In genomic region chr4:158002203-158002602, GRCh38 we compare ENCODE assay signal across 20 cellular contexts.
"Had no signal": no experiment of that assay in that cellular context is flagged by ENCODE, and none has a peak within 500 bp of the region (broad histone marks: within the 10 kb centered on the region; RNA-seq: fewer than 3 reads in every experiment).

No MANE protein-coding gene starts in this region.

- ATAC-seq: activated CD4-positive, CD25-positive, alpha-beta regulatory T cell treated with anti-CD3 and anti-CD28 coated beads, Interleukin-2, amount 50 U/mL, for 24 hours; activated naive CD8-positive, alpha-beta T cell treated with anti-CD3 and anti-CD28 coated beads, Interleukin-2, amount 50 U/mL, for 24 hours; activated T-helper 17 cell treated with anti-CD3 and anti-CD28 coated beads, Interleukin-2, amount 50 U/mL, for 72 hours; gastroesophageal sphincter; left colon; natural killer cell had no signal

- H3K36me3 Mint-ChIP-seq: natural killer cell had no signal

- H3K4me3 Mint-ChIP-seq: activated naive CD8-positive, alpha-beta T cell treated with anti-CD3 and anti-CD28 coated beads, Interleukin-2, amount 50 U/mL, for 24 hours; activated T-cell treated with anti-CD3 and anti-CD28 coated beads, Interleukin-2, amount 50 U/mL, for 24 hours; activated T-helper 17 cell treated with anti-CD3 and anti-CD28 coated beads, Interleukin-2, amount 50 U/mL, for 72 hours; natural killer cell had no signal

- H3K27ac Mint-ChIP-seq: activated naive CD8-positive, alpha-beta T cell treated with anti-CD3 and anti-CD28 coated beads, Interleukin-2, amount 50 U/mL, for 24 hours; activated T-cell treated with anti-CD3 and anti-CD28 coated beads, Interleukin-2, amount 50 U/mL, for 24 hours; activated T-helper 17 cell treated with anti-CD3 and anti-CD28 coated beads, Interleukin-2, amount 50 U/mL, for 72 hours; natural killer cell had no signal

- H3K27me3 Mint-ChIP-seq: activated T-cell treated with anti-CD3 and anti-CD28 coated beads, Interleukin-2, amount 50 U/mL, for 24 hours had no signal

- H3K4me1 Mint-ChIP-seq: activated naive CD8-positive, alpha-beta T cell treated with anti-CD3 and anti-CD28 coated beads, Interleukin-2, amount 50 U/mL, for 24 hours; natural killer cell had no signal

- H3K9me3 Mint-ChIP-seq: activated naive CD8-positive, alpha-beta T cell treated with anti-CD3 and anti-CD28 coated beads, Interleukin-2, amount 50 U/mL, for 24 hours; activated T-cell treated with anti-CD3 and anti-CD28 coated beads, Interleukin-2, amount 50 U/mL, for 24 hours; activated T-helper 17 cell treated with anti-CD3 and anti-CD28 coated beads, Interleukin-2, amount 50 U/mL, for 72 hours had no signal

- DNase-seq: activated CD4-positive, alpha-beta T cell treated with anti-CD3 and anti-CD28 coated beads for 48 hours; activated CD4-positive, alpha-beta T cell treated with anti-CD3 and anti-CD28 coated beads, Interleukin-2, amount 50 U/mL, for 48 hours; activated CD8-positive, alpha-beta memory T cell treated with anti-CD3 and anti-CD28 coated beads for 24 hours; activated gamma-delta T cell treated with Interleukin-2 at 50 U/mL for 16 hours; activated naive CD4-positive, alpha-beta T cell treated with anti-CD3 and anti-CD28 coated beads, Interleukin-2, amount 50 U/mL, for 16 hours; activated naive CD8-positive, alpha-beta T cell treated with anti-CD3 and anti-CD28 coated beads, Interleukin-2, amount 50 U/mL, for 24 hours; activated T-cell treated with anti-CD3 and anti-CD28 coated beads, Interleukin-2, amount 50 U/mL, for 24 hours; central memory CD4-positive, alpha-beta T cell; dermis blood vessel endothelial cell; effector CD4-positive, alpha-beta T cell; hippocampal formation; kidney; left colon; natural killer cell; stimulated activated CD4-positive, alpha-beta T cell treated with anti-CD3 and anti-CD28 coated beads, Interleukin-15, amount 100 ng/mL, for 24 hours; stimulated activated CD4-positive, alpha-beta T cell treated with anti-CD3 and anti-CD28 coated beads, Interleukin-2, amount 100 ng/mL, for 24 hours; stimulated activated naive CD4-positive, alpha-beta T cell had no signal
